18 cellular contexts compared by ENCODE assay signal in genomic region chr15:79736435-79737000, GRCh38.
A peak's percentile ranks its signal among the peaks of the same experiment; 100 is the strongest.
DNase-seq lines count a peak whose midpoint lies in the region; ATAC-seq, FAIRE-seq and TF ChIP-seq lines count a peak whose summit lies in the region.
"Had no signal": no experiment of that assay in that cellular context is flagged by ENCODE, and none has a peak within 500 bp of the region (broad histone marks: within the 10 kb centered on the region; RNA-seq: fewer than 3 reads in every experiment).

No MANE protein-coding gene starts in this region.

- FAIRE-seq in K562 (lab: Jason Lieb, UNC), result no peak

- H3K79me2 ChIP-seq in K562 (ENCODE audit: control insufficient read depth, insufficient read depth, low read length), result no peaks in the 10 kb centered on the region

- POLR2A ChIA-PET in K562 (lab: Yijun Ruan, JAX), result no interaction called here

- no peaks in the 10 kb centered on the region for H3K36me3 ChIP-seq in K562 (ENCODE audit: control insufficient read depth, insufficient read depth, low read length)

- H3K4me2 ChIP-seq in K562 (ENCODE audit: insufficient read depth, low read length), result no peak overlapping the region
- H3K4me2 ChIP-seq: PC-9 had no signal

- H3K4me1 Mint-ChIP-seq in progenitor cell of endocrine pancreas (ENCODE audit: low read depth), result peaks cover 11% of the 10 kb centered on the region
- no peaks in the 10 kb centered on the region for H3K4me1 Mint-ChIP-seq in activated naive CD4-positive, alpha-beta T cell treated with anti-CD3 and anti-CD28 coated beads, Interleukin-2, amount 10 ng/mL, durations not matched to agents 7 days and 5 days
- H3K4me1 Mint-ChIP-seq: CD14-positive monocyte had no signal

- H3K27me3 Mint-ChIP-seq in progenitor cell of endocrine pancreas, result no peaks in the 10 kb centered on the region
- peaks cover 11% of the 10 kb centered on the region for H3K27me3 Mint-ChIP-seq in activated naive CD4-positive, alpha-beta T cell treated with anti-CD3 and anti-CD28 coated beads, Interleukin-2, amount 10 ng/mL, durations not matched to agents 7 days and 5 days

- no peak for TF ChIP-seq EP300 in K562 (IDR thresholded peaks at IDR 0.05; ENCODE audit: low read length)

- intact Hi-C loops in K562 (cut with micrococcal nuclease), result no loop called here

- H3K9me1 ChIP-seq in K562 (ENCODE audit: control insufficient read depth, insufficient read depth, low read length), result no peaks in the 10 kb centered on the region

- no peak overlapping the region for H3K4me3 Mint-ChIP-seq in progenitor cell of endocrine pancreas (ENCODE audit: low read depth)
- H3K4me3 Mint-ChIP-seq in activated naive CD4-positive, alpha-beta T cell treated with anti-CD3 and anti-CD28 coated beads, Interleukin-2, amount 10 ng/mL, durations not matched to agents 7 days and 5 days, result no peak overlapping the region
- H3K4me3 Mint-ChIP-seq: CD14-positive monocyte had no signal

- DNase-seq in NCI-H2171 treated with DMSO at 0.1 percent for 48 hours (lab: John Stamatoyannopoulos, UW) (peak; percentile 9), NCI-H2171 (lab: John Stamatoyannopoulos, UW) (no peak), HK-2 (ENCODE audit: unreplicated experiment) (peak; percentile 10), K562 (ENCODE audit: extremely low read depth in 1 of 4, low spot score in 3 of 4) (no peak), progenitor cell of endocrine pancreas (ENCODE audit: low spot score, unreplicated experiment) (no peak), left lobe of liver (ENCODE audit: low spot score) (no peak)
- no peak for DNase-seq in activated naive CD4-positive, alpha-beta T cell treated with anti-CD3 and anti-CD28 coated beads, Interleukin-2, amount 10 ng/mL, durations not matched to agents 7 days and 5 days
- no peak for DNase-seq in stimulated activated CD4-positive, alpha-beta T cell treated with anti-CD3 and anti-CD28 coated beads, Interleukin-4, amount 100 ng/mL, for 1 hour
- DNase-seq: DMS79, HCEC 1CT, MV-4-11, NCI-H1417, NCI-H2029, NCI-H2227 treated with DMSO at 0.1 percent for 48 hours, NCI-H524 treated with DMSO at 0.1 percent for 48 hours, PC-9 had no signal

- in situ Hi-C loops in K562 (cut with MboI), result no loop called here

- H3K4me3 ChIP-seq in K562, result no peak overlapping the region
- H3K4me3 ChIP-seq: PC-9 had no signal

- TF ChIP-seq CTCF in K562 (IDR thresholded peaks at IDR 0.05 in 2 of 3, conservative IDR thresholded peaks at IDR 0.05 in 1 of 3; ENCODE audit: insufficient read depth in 2 of 3, low read depth in 1 of 3, low read length in 3 of 3) (no peak), progenitor cell of endocrine pancreas (IDR thresholded peaks at IDR 0.05; ENCODE audit: unreplicated experiment) (no peak)

- no TSS peak for BruUV-seq in K562 (replicated peaks; lab: Mats Ljungman, UMichigan)

- CTCF ChIA-PET in K562 (lab: Yijun Ruan, JAX; ENCODE audit: low intra/inter-chr PET ratio), result no interaction called here
- CTCF ChIA-PET in activated naive CD4-positive, alpha-beta T cell treated with anti-CD3 and anti-CD28 coated beads, Interleukin-2, amount 10 ng/mL, durations not matched to agents 7 days and 5 days (lab: Charles Lee), result no interaction called here

- ATAC-seq in K562, result no peak
- ATAC-seq in left lobe of liver, result no peak

- WGBS in K562 (ENCODE audit: insufficient coverage, low coverage, missing lambda C conversion rate), result 0% methylated on average over 1 of the region's 1 CpG

- H3K27ac ChIP-seq in K562 (ENCODE audit: extremely low read depth, low read depth, low read length), result no peak overlapping the region
- H3K27ac ChIP-seq: HL-60, PC-9 had no signal

- H3K4me1 ChIP-seq in K562 (replicated peaks in 1 of 2; ENCODE audit: control insufficient read depth in 2 of 2, insufficient read depth in 2 of 2, low read length in 2 of 2), result no peaks in the 10 kb centered on the region

- TF ChIP-seq POLR2A in K562 (conservative IDR thresholded peaks at IDR 0.05), result no peak

- H3K27ac Mint-ChIP-seq in progenitor cell of endocrine pancreas, result peak overlapping the region; percentile 63
- H3K27ac Mint-ChIP-seq in activated naive CD4-positive, alpha-beta T cell treated with anti-CD3 and anti-CD28 coated beads, Interleukin-2, amount 10 ng/mL, durations not matched to agents 7 days and 5 days, result no peak overlapping the region
- H3K27ac Mint-ChIP-seq: CD14-positive monocyte had no signal

- no peaks in the 10 kb centered on the region for H3K9me3 ChIP-seq in K562 (replicated peaks; ENCODE audit: control insufficient read depth, insufficient read depth, low read depth, low read length)

- no peaks in the 10 kb centered on the region for H3K27me3 ChIP-seq in K562 (ENCODE audit: control insufficient read depth in 2 of 2, insufficient read depth in 2 of 2, low read length in 2 of 2)

- no peaks in the 10 kb centered on the region for H3K36me3 Mint-ChIP-seq in progenitor cell of endocrine pancreas (ENCODE audit: insufficient read depth)
- H3K36me3 Mint-ChIP-seq in activated naive CD4-positive, alpha-beta T cell treated with anti-CD3 and anti-CD28 coated beads, Interleukin-2, amount 10 ng/mL, durations not matched to agents 7 days and 5 days, result no peaks in the 10 kb centered on the region
- H3K36me3 Mint-ChIP-seq: CD14-positive monocyte had no signal

- peaks cover 6% of the 10 kb centered on the region for H3K9me3 Mint-ChIP-seq in progenitor cell of endocrine pancreas (ENCODE audit: low read depth)
- H3K9me3 Mint-ChIP-seq in activated naive CD4-positive, alpha-beta T cell treated with anti-CD3 and anti-CD28 coated beads, Interleukin-2, amount 10 ng/mL, durations not matched to agents 7 days and 5 days, result no peaks in the 10 kb centered on the region

- H2AFZ ChIP-seq in K562 (ENCODE audit: low read depth, low read length), result no peak overlapping the region
- H2AFZ ChIP-seq: PC-9 had no signal

- no peak overlapping the region for H3K9ac ChIP-seq in K562 (ENCODE audit: insufficient read depth in 1 of 2, low read depth in 2 of 2, low read length in 2 of 2)

- no peaks in the 10 kb centered on the region for H4K20me1 ChIP-seq in K562 (replicated peaks; ENCODE audit: control insufficient read depth, insufficient read depth, low read length)

- TF ChIP-seq RAD21 in K562 (CRISPR knock-in tag; conservative IDR thresholded peaks at IDR 0.05 in 1 of 2, IDR thresholded peaks at IDR 0.05 in 1 of 2), result no peak

TF ChIP-seq in K562, 482 proteins besides CTCF, POLR2A, EP300 and RAD21:
- TF ChIP-seq ZNF507 (tag; conservative IDR thresholded peaks at IDR 0.05), result no peak
- TF ChIP-seq NFIC (IDR thresholded peaks at IDR 0.05), result peak; percentile 75

Comparison
In these comparisons a context has a peak if more than half of its experiments do, and no peak if none do; other contexts are left out.
1. DNase-seq: peak in NCI-H2171 treated with DMSO at 0.1 percent for 48 hours (single experiment) and HK-2 (single experiment); none in NCI-H2171 (single experiment), K562 (0 of 4), progenitor cell of endocrine pancreas (single experiment), activated naive CD4-positive, alpha-beta T cell treated with anti-CD3 and anti-CD28 coated beads, Interleukin-2, amount 10 ng/mL, durations not matched to agents 7 days and 5 days (single experiment), stimulated activated CD4-positive, alpha-beta T cell treated with anti-CD3 and anti-CD28 coated beads, Interleukin-4, amount 100 ng/mL, for 1 hour (single experiment) and left lobe of liver (single experiment).